In the genomic region with DNA sequence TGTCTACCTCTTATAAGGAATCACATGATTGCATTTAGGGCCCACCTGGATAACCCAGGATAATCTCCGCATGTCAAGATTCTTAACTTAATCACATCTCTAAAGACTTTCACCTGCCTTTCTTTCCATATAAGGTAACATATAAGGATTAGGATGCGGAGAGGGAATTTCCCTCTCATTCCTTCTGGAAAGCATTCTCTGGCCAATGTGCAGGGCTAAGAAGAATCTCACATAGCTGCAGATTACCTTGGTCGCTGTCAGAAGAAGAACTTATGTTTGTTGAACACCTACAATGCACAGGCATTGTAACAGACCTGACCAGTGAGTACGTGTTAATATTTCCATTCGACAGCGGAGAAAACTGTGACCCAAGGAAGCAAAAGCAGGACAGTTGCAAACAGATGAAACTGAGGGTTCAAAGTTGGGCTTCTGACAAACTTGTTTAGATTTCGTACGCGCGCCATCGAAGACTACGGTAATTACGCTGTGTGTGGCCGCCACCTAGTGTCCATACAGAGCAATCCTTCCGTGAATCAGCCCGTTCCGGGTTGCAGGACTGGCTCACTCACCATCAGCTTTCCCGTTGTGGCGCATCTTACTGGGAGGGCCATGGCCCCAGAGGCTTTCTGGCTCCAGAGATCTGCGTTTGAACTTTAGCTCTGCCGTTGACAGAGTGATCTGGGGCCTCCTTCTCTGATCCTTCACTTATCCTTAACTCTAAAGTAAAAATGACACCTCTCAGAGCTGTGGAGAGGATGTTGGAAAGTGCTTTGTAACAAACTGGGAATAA, we compare ENCODE assay signal across 7 cellular contexts. TPM values are rescaled to one million over a fixed set of nuclear protein-coding genes. Genes with fewer than 3 reads are reported as not detected.
DNase-seq lines count a peak whose midpoint lies in the region; ATAC-seq and TF ChIP-seq lines count a peak whose summit lies in the region.

No MANE protein-coding gene starts in this region.

- no peak overlapping the region for H3K4me3 ChIP-seq in esophagus squamous epithelium

- intact Hi-C loops in esophagus squamous epithelium (cut with DNase I) = no loop called here

- no peaks in the 10 kb centered on the region for H3K36me3 Mint-ChIP-seq in naive thymus-derived CD8-positive, alpha-beta T cell

- H3K36me3 ChIP-seq in esophagus squamous epithelium = no peaks in the 10 kb centered on the region

- DNase-seq in HT1080 (ENCODE audit: low read depth) = peak; percentile 58
- DNase-seq in OCI-M2 (lab: John Stamatoyannopoulos, UW; ENCODE audit: unreplicated experiment) = peak; percentile 63
- peak; percentile 61 for DNase-seq in activated T-cell treated with anti-CD3 and anti-CD28 coated beads for 48 hours (ENCODE audit: low read depth)
- peak; percentile 3 for DNase-seq in esophagus squamous epithelium (lab: John Stamatoyannopoulos, UW)
- DNase-seq in naive thymus-derived CD8-positive, alpha-beta T cell = peak; percentile 41 to 85 (median 63)
- DNase-seq in stimulated activated naive CD4-positive, alpha-beta T cell (lab: John Stamatoyannopoulos, UW) = peak; percentile 30 to 74 (median 52)

- peaks cover 24 to 40% (median 40%) of the 10 kb centered on the region in 4 donors for H3K4me1 Mint-ChIP-seq in naive thymus-derived CD8-positive, alpha-beta T cell

- peaks cover 0 to 5% (median 5%) of the 10 kb centered on the region in 3 donors for H3K4me1 ChIP-seq in esophagus squamous epithelium

- peaks cover 0 to 1% (median 0%) of the 10 kb centered on the region in 9 donors for H3K9me3 Mint-ChIP-seq in naive thymus-derived CD8-positive, alpha-beta T cell

- no peaks in the 10 kb centered on the region for H3K9me3 ChIP-seq in esophagus squamous epithelium

- no peak overlapping the region for H3K27ac ChIP-seq in esophagus squamous epithelium

- POLR2A ChIA-PET in naive thymus-derived CD8-positive, alpha-beta T cell (lab: Charles Lee) = interaction anchor here (1.0 kb wide), 1 partner anchor 88 kb away, joined by 4 read pairs; no protein-coding TSS in a partner anchor

- 12 to 13% methylated on average over 20 to 21 of the region's 21 CpGs for WGBS in esophagus squamous epithelium, 2 donors

- TF ChIP-seq POLR2A in esophagus squamous epithelium (IDR thresholded peaks at IDR 0.05) = no peak

- TF ChIP-seq CTCF in GM12873 (IDR thresholded peaks at IDR 0.05; ENCODE audit: insufficient read depth, low read depth, low read length, missing control alignments) (peak; percentile 95), esophagus squamous epithelium (IDR thresholded peaks at IDR 0.05) (peak; percentile 55 to 84 (median 70))

- peak overlapping the region in 5 of 10 donors; percentile 0 to 39 (median 24) for H3K4me3 Mint-ChIP-seq in naive thymus-derived CD8-positive, alpha-beta T cell

- peak; percentile 77 to 88 for ATAC-seq in naive thymus-derived CD8-positive, alpha-beta T cell

- H3K27ac Mint-ChIP-seq in naive thymus-derived CD8-positive, alpha-beta T cell = peak overlapping the region in 5 of 10 donors; percentile 16 to 65 (median 17)

- peaks cover 0 to 13% (median 0%) of the 10 kb centered on the region in 5 donors for H3K27me3 Mint-ChIP-seq in naive thymus-derived CD8-positive, alpha-beta T cell

- H3K27me3 ChIP-seq in esophagus squamous epithelium = peaks cover 0 to 62% (median 0%) of the 10 kb centered on the region in 4 donors

RNA-seq across cellular contexts. Expression of gene C20orf202, which starts 9.5 kb away (rescaled TPM):
- not detected in 2 replicates for total RNA-seq in HT1080 (2014; rRNA removed; shearing (Covaris generic))
- polyA plus RNA-seq in HT1080 (2015; cell fraction: cytosol; rRNA removed) = not detected in 2 replicates
- polyA plus RNA-seq in HT1080 (2015; cell fraction: nucleus; rRNA removed) = not detected in 2 replicates
- 1 to 10 TPM in 1 of 4 donors, not detected in 3; 1.1 TPM for total RNA-seq in esophagus squamous epithelium
- under 1 TPM; 0.68 to 0.85 TPM for total RNA-seq in naive thymus-derived CD8-positive, alpha-beta T cell
- polyA plus RNA-seq in naive thymus-derived CD8-positive, alpha-beta T cell = not detected

RNA-seq across cellular contexts. Expression of gene RAD21L1, which starts 13.0 kb away (rescaled TPM):
- 0.17 and 0.59 TPM in 2 replicates for total RNA-seq in HT1080 (2014; rRNA removed; shearing (Covaris generic))
- 0.03 and 0.12 TPM in 2 replicates for polyA plus RNA-seq in HT1080 (2015; cell fraction: cytosol; rRNA removed)
- 0.13 and 0.53 TPM in 2 replicates for polyA plus RNA-seq in HT1080 (2015; cell fraction: nucleus; rRNA removed)
- not detected for total RNA-seq in esophagus squamous epithelium
- total RNA-seq in naive thymus-derived CD8-positive, alpha-beta T cell = under 1 TPM in 1 of 2 experiments, not detected in 1; 0.49 TPM
- not detected for polyA plus RNA-seq in naive thymus-derived CD8-positive, alpha-beta T cell

RNA-seq across cellular contexts. Expression of gene TMEM74B, which starts 28.0 kb away (rescaled TPM):
- 0.29 and 0.50 TPM in 2 replicates for total RNA-seq in HT1080 (2014; rRNA removed; shearing (Covaris generic))
- polyA plus RNA-seq in HT1080 (2015; cell fraction: cytosol; rRNA removed) = 1.6 and 3.8 TPM in 2 replicates
- 21.3 and 22.7 TPM in 2 replicates for polyA plus RNA-seq in HT1080 (2015; cell fraction: nucleus; rRNA removed)
- 1 to 10 TPM in 1 of 4 donors, under 1 TPM in 3; 0.13 to 1.1 (median 0.77) TPM for total RNA-seq in esophagus squamous epithelium
- not detected for total RNA-seq in naive thymus-derived CD8-positive, alpha-beta T cell
- not detected for polyA plus RNA-seq in naive thymus-derived CD8-positive, alpha-beta T cell

RNA-seq across cellular contexts. Expression of gene SNPH, which starts 53.3 kb away (rescaled TPM):
- total RNA-seq in HT1080 (2014; rRNA removed; shearing (Covaris generic)) = 7.3 and 7.8 TPM in 2 replicates
- 2.9 and 3.3 TPM in 2 replicates for polyA plus RNA-seq in HT1080 (2015; cell fraction: cytosol; rRNA removed)
- 4.5 and 4.6 TPM in 2 replicates for polyA plus RNA-seq in HT1080 (2015; cell fraction: nucleus; rRNA removed)
- 1 to 10 TPM in 3 of 4 donors, under 1 TPM in 1; 0.83 to 2.5 (median 1.5) TPM for total RNA-seq in esophagus squamous epithelium
- total RNA-seq in naive thymus-derived CD8-positive, alpha-beta T cell = 10 to 100 TPM; 25.7 to 26.6 TPM
- 10 to 100 TPM in 1 of 3 donors, 1 to 10 TPM in 2; 5.2 to 13.5 (median 6.3) TPM for polyA plus RNA-seq in naive thymus-derived CD8-positive, alpha-beta T cell

Comparison
In these comparisons a context has a peak if more than half of its experiments do, and no peak if none do; other contexts are left out.
1. DNase-seq: peak in every context shown above with its lines; median percentile 63 in OCI-M2; 63 in naive thymus-derived CD8-positive, alpha-beta T cell; 61 in activated T-cell treated with anti-CD3 and anti-CD28 coated beads for 48 hours; 58 in HT1080; 52 in stimulated activated naive CD4-positive, alpha-beta T cell; 3 in esophagus squamous epithelium.